8 cellular contexts compared by ENCODE assay signal in the genomic region with DNA sequence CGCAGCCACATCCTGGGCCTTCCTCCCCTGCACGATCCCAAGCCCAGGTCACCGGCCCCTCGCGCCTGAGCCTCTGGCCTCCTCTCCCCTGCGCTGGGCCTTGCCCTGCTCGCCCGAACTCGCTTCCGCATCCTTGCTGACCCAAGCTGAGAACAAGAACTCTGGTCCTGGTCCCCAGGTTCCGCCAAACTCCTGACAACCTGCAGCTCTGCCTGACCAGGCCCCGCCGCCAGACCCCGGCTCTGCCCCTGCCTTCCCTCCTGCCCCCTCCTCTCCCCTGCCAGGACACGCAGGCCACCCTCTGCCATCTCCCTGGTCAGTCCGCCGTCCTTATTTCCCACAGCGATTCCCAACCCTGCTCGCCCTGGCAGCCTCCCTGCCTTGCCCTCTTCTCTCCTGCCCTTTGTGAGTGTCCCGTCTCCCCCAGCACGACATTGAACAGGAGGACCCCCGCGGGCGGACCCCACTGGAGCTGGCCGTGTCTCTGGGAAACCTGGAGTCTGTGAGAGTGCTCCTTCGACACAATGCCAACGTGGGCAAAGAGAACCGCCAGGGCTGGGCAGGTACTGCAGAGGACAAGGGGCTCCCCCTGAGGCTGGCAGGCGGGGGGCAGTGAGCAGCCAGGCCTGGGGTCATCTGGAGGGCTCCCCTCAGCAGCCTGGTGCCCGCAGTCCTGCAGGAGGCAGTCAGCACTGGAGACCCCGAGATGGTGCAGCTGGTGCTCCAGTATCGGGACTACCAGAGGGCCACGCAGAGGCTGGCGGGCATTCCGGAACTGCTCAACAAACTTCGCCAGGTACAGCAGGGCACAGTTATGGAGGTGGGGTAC.
DNase-seq lines count a peak whose midpoint lies in the region; TF ChIP-seq lines count a peak whose summit lies in the region.

No MANE protein-coding gene starts in this region.

- no peaks in the 10 kb centered on the region for H3K27me3 ChIP-seq in NT2/D1 (ENCODE audit: insufficient read depth, insufficient read length)
- H3K27me3 ChIP-seq in effector memory CD4-positive, alpha-beta T cell (replicated peaks; ENCODE audit: control insufficient read depth, insufficient read depth, low read length, poor library complexity, severe bottlenecking): no peaks in the 10 kb centered on the region
- no peaks in the 10 kb centered on the region for H3K27me3 ChIP-seq in muscle layer of colon (ENCODE audit: control insufficient read depth in 1 of 2, insufficient read depth in 2 of 2, low read length in 2 of 2)

- DNase-seq in ELR (ENCODE audit: low read depth) (peak; percentile 58), NT2/D1 (ENCODE audit: low read depth, low spot score) (no peak), SIG-M5 treated with dmso at 0.1 percent for 504 hours (lab: John Stamatoyannopoulos, UW; ENCODE audit: unreplicated experiment) (no peak), cerebellar cortex (ENCODE audit: low spot score) (no peak), HEK293T (ENCODE audit: extremely low spot score) (no peak), NCI-H187 (lab: John Stamatoyannopoulos, UW) (no peak)
- DNase-seq in effector memory CD4-positive, alpha-beta T cell: no peak

- CTCF ChIA-PET in HEK293T (lab: Yijun Ruan, JAX): interaction anchor here (1.2 kb wide), 1 partner anchor 28 kb away, joined by 3 read pairs; no protein-coding TSS in a partner anchor

- H3K27ac ChIP-seq in effector memory CD4-positive, alpha-beta T cell (ENCODE audit: insufficient read depth, low read length, poor library complexity, severe bottlenecking): peak overlapping the region; percentile 90
- peak overlapping the region; percentile 81 for H3K27ac ChIP-seq in muscle layer of colon (ENCODE audit: low read depth, low read length)

- H3K4me3 ChIP-seq in NT2/D1 (ENCODE audit: insufficient read length, low read depth) (peak overlapping the region; percentile 67), muscle layer of colon (ENCODE audit: low read depth in 1 of 2, low read length in 2 of 2) (peak overlapping the region; percentile 66 to 78)
- H3K4me3 ChIP-seq in effector memory CD4-positive, alpha-beta T cell (ENCODE audit: insufficient read depth, low read depth, low read length, poor library complexity, severe bottlenecking): peak overlapping the region; percentile 58

- peaks cover 72% of the 10 kb centered on the region for H3K36me3 ChIP-seq in NT2/D1 (ENCODE audit: insufficient read depth, insufficient read length, low read length)
- peaks cover 43% of the 10 kb centered on the region for H3K36me3 ChIP-seq in effector memory CD4-positive, alpha-beta T cell (ENCODE audit: control insufficient read depth, insufficient read depth, low read length)
- H3K36me3 ChIP-seq in muscle layer of colon (ENCODE audit: insufficient read depth, low read length): peaks cover 26% of the 10 kb centered on the region

- peaks cover 29% of the 10 kb centered on the region for H3K4me1 ChIP-seq in NT2/D1 (ENCODE audit: insufficient read depth, insufficient read length)
- peaks cover 67% of the 10 kb centered on the region for H3K4me1 ChIP-seq in effector memory CD4-positive, alpha-beta T cell (ENCODE audit: control insufficient read depth, insufficient read depth, low read length, poor library complexity, severe bottlenecking)
- H3K4me1 ChIP-seq in muscle layer of colon (ENCODE audit: insufficient read depth, low read length): peaks cover 33% of the 10 kb centered on the region

- H3K9me3 ChIP-seq in NT2/D1 (ENCODE audit: insufficient read depth, low read length): peaks cover 7% of the 10 kb centered on the region
- H3K9me3 ChIP-seq in effector memory CD4-positive, alpha-beta T cell (ENCODE audit: control insufficient read depth, low read length): no peaks in the 10 kb centered on the region
- H3K9me3 ChIP-seq in muscle layer of colon (ENCODE audit: low read length): no peaks in the 10 kb centered on the region

- H3K9ac ChIP-seq in NT2/D1 (ENCODE audit: insufficient read length, low read depth) (peak overlapping the region; percentile 90), muscle layer of colon (ENCODE audit: low read length) (peak overlapping the region; percentile 15)

- POLR2A ChIA-PET in HEK293T (lab: Yijun Ruan, JAX): interaction anchor here (0.8 to 3.8 kb wide), 6 partner anchors 8 to 53 kb away, joined by 4 to 27 read pairs (median 6); a partner anchor contains a TSS

TF ChIP-seq in HEK293T, 16 proteins besides CTCF, POLR2A, EP300 and RAD21:
- no peak for TF ChIP-seq CTBP1 (IDR thresholded peaks at IDR 0.05; ENCODE audit: borderline replicate concordance)
- TF ChIP-seq L3MBTL2 (conservative IDR thresholded peaks at IDR 0.05): no peak
- TF ChIP-seq, protein P1, sequence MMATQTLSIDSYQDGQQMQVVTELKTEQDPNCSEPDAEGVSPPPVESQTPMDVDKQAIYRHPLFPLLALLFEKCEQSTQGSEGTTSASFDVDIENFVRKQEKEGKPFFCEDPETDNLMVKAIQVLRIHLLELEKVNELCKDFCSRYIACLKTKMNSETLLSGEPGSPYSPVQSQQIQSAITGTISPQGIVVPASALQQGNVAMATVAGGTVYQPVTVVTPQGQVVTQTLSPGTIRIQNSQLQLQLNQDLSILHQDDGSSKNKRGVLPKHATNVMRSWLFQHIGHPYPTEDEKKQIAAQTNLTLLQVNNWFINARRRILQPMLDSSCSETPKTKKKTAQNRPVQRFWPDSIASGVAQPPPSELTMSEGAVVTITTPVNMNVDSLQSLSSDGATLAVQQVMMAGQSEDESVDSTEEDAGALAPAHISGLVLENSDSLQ (IDR thresholded peaks at IDR 0.05): no peak
- no peak for TF ChIP-seq FOXK2 (IDR thresholded peaks at IDR 0.05)
